Comparison of ENCODE assay signal across 25 cellular contexts in genomic region chr9:124346347-124347163, GRCh38.
DNase-seq lines count a peak whose midpoint lies in the region; ATAC-seq, FAIRE-seq and TF ChIP-seq lines count a peak whose summit lies in the region.
"Had no signal": no experiment of that assay in that cellular context is flagged by ENCODE, and none has a peak within 500 bp of the region (broad histone marks: within the 10 kb centered on the region; RNA-seq: fewer than 3 reads in every experiment).

No MANE protein-coding gene starts in this region.

- POLR2A ChIA-PET in K562 (lab: Yijun Ruan, JAX) = interaction anchor here (0.6 to 1.0 kb wide), 2 partner anchors 11 to 129 kb away, joined by 3 read pairs; no protein-coding TSS in a partner anchor

- H3K79me2 ChIP-seq in K562 (ENCODE audit: control insufficient read depth, insufficient read depth, low read length) = no peaks in the 10 kb centered on the region
- no peaks in the 10 kb centered on the region for H3K79me2 ChIP-seq in mesendoderm (ENCODE audit: control insufficient read depth, insufficient read depth, low read length)

- H2BK15ac ChIP-seq in mesendoderm (replicated peaks; ENCODE audit: low read depth) = no peak overlapping the region

- H3K9me3 Mint-ChIP-seq in neural crest cell = no peaks in the 10 kb centered on the region
- no peaks in the 10 kb centered on the region for H3K9me3 Mint-ChIP-seq in activated T-cell treated with anti-CD3 and anti-CD28 coated beads, Interleukin-2, amount 50 U/mL, for 4 hours
- H3K9me3 Mint-ChIP-seq: activated CD4-positive, alpha-beta memory T cell treated with anti-CD3 and anti-CD28 coated beads, Interleukin-2, amount 10 ng/mL, durations not matched to agents 7 days and 5 days; nephron; T-cell; type B pancreatic cell had no signal

- H3K79me1 ChIP-seq in mesendoderm (ENCODE audit: low read length) = no peaks in the 10 kb centered on the region

- H3K36me3 ChIP-seq in left ventricle myocardium inferior (peaks cover 62% of the 10 kb centered on the region), K562 (ENCODE audit: control insufficient read depth, insufficient read depth, low read length) (peaks cover 56% of the 10 kb centered on the region; the same call in 2 of the 3 replicates), mesendoderm (ENCODE audit: control insufficient read depth, insufficient read depth, low read length) (peaks cover 11% of the 10 kb centered on the region), suprapubic skin (peaks cover 76% of the 10 kb centered on the region)

- in situ Hi-C loops in K562 (cut with MboI) = no loop called here

- CTCF ChIA-PET in K562 (lab: Yijun Ruan, JAX; ENCODE audit: low intra/inter-chr PET ratio) = no interaction called here

- WGBS in K562 (ENCODE audit: insufficient coverage, low coverage, missing lambda C conversion rate) = 92% methylated on average over 23 of the region's 34 CpGs
- no CpG with 5 or more reads among the region's 34 CpGs for WGBS in mesendoderm (ENCODE audit: extremely low coverage, insufficient coverage, low lambda C conversion rate)
- WGBS in suprapubic skin = 87% methylated on average over 3 of the region's 34 CpGs

- H2AFZ ChIP-seq in K562 (ENCODE audit: low read depth, low read length) = no peak overlapping the region
- H2AFZ ChIP-seq: PC-9 had no signal

- no peak overlapping the region for H4K5ac ChIP-seq in mesendoderm (ENCODE audit: low read length)

- TF ChIP-seq RAD21 in K562 (CRISPR knock-in tag; conservative IDR thresholded peaks at IDR 0.05 in 1 of 2, IDR thresholded peaks at IDR 0.05 in 1 of 2) = no peak

- H3K18ac ChIP-seq in mesendoderm (ENCODE audit: low read length) = no peak overlapping the region

- intact Hi-C loops in left ventricle myocardium inferior (cut with micrococcal nuclease) = no loop called here
- intact Hi-C loops in cardiac septum (cut with DNase I) = no loop called here
- intact Hi-C loops in K562 (cut with micrococcal nuclease) = no loop called here

- no peak overlapping the region for H3K56ac ChIP-seq in mesendoderm (ENCODE audit: low read length)

- H3K27ac Mint-ChIP-seq in neural crest cell (ENCODE audit: unreplicated experiment) = no peak overlapping the region
- H3K27ac Mint-ChIP-seq: activated CD4-positive, alpha-beta memory T cell treated with anti-CD3 and anti-CD28 coated beads, Interleukin-2, amount 10 ng/mL, durations not matched to agents 7 days and 5 days; nephron; T-cell; type B pancreatic cell had no signal

- H2BK120ac ChIP-seq in mesendoderm (ENCODE audit: low read depth, low read length) = no peak overlapping the region

- TF ChIP-seq CTCF in left ventricle myocardium inferior (IDR thresholded peaks at IDR 0.05; ENCODE audit: borderline replicate concordance) (no peak), K562 (IDR thresholded peaks at IDR 0.05 in 2 of 3, conservative IDR thresholded peaks at IDR 0.05 in 1 of 3; ENCODE audit: insufficient read depth in 2 of 3, low read depth in 1 of 3, low read length in 3 of 3) (no peak), neural crest cell (conservative IDR thresholded peaks at IDR 0.05) (no peak), suprapubic skin (IDR thresholded peaks at IDR 0.05) (no peak)

- no peaks in the 10 kb centered on the region for H3K27me3 ChIP-seq in left ventricle myocardium inferior (ENCODE audit: low read depth)
- no peaks in the 10 kb centered on the region for H3K27me3 ChIP-seq in K562 (ENCODE audit: control insufficient read depth in 2 of 2, insufficient read depth in 2 of 2, low read length in 2 of 2)
- H3K27me3 ChIP-seq in mesendoderm (ENCODE audit: insufficient read depth, low read length, poor library complexity) = no peaks in the 10 kb centered on the region
- H3K27me3 ChIP-seq in suprapubic skin = no peaks in the 10 kb centered on the region
- H3K27me3 ChIP-seq: SJCRH30 had no signal

- H3K4me2 ChIP-seq in K562 (ENCODE audit: insufficient read depth, low read length) = no peak overlapping the region
- no peak overlapping the region for H3K4me2 ChIP-seq in mesendoderm (ENCODE audit: low read length)
- H3K4me2 ChIP-seq: A549, PC-9 had no signal

- no peak overlapping the region for H4K8ac ChIP-seq in mesendoderm (ENCODE audit: low read depth, low read length)

- H3K9me3 ChIP-seq in left ventricle myocardium inferior (replicated peaks) (no peaks in the 10 kb centered on the region), K562 (replicated peaks; ENCODE audit: control insufficient read depth, insufficient read depth, low read depth, low read length) (no peaks in the 10 kb centered on the region), suprapubic skin (no peaks in the 10 kb centered on the region)
- H3K9me3 ChIP-seq: A549, SJCRH30 had no signal

- H3K36me3 Mint-ChIP-seq in neural crest cell (ENCODE audit: low read depth) = peaks cover 11% of the 10 kb centered on the region
- H3K36me3 Mint-ChIP-seq in activated T-cell treated with anti-CD3 and anti-CD28 coated beads, Interleukin-2, amount 50 U/mL, for 4 hours (ENCODE audit: insufficient read depth) = peaks cover 10% of the 10 kb centered on the region
- H3K36me3 Mint-ChIP-seq: type B pancreatic cell had no signal

- FAIRE-seq in K562 (lab: Jason Lieb, UNC) = no peak
- FAIRE-seq: A549, TTC549 had no signal

- H2AK5ac ChIP-seq in mesendoderm (ENCODE audit: low read length) = no peak overlapping the region

- no peak; the same call in 2 of the 3 replicates for ATAC-seq in K562
- ATAC-seq in activated T-cell treated with anti-CD3 and anti-CD28 coated beads, Interleukin-2, amount 50 U/mL, for 4 hours = no peak

- H3K9ac ChIP-seq in K562 (ENCODE audit: insufficient read depth in 1 of 2, low read depth in 2 of 2, low read length in 2 of 2) = 0 out of 4 replicates have a peak overlapping the region, but pooled peaks of 1 of the 2 experiments have one; percentile 48
- no peak overlapping the region for H3K9ac ChIP-seq in mesendoderm (ENCODE audit: low read length)

- H3K4me1 Mint-ChIP-seq in neural crest cell = peaks cover 37% of the 10 kb centered on the region
- no peaks in the 10 kb centered on the region for H3K4me1 Mint-ChIP-seq in activated T-cell treated with anti-CD3 and anti-CD28 coated beads, Interleukin-2, amount 50 U/mL, for 4 hours (ENCODE audit: low read depth)
- H3K4me1 Mint-ChIP-seq: activated CD4-positive, alpha-beta memory T cell treated with anti-CD3 and anti-CD28 coated beads, Interleukin-2, amount 10 ng/mL, durations not matched to agents 7 days and 5 days; T-cell had no signal

- H2BK5ac ChIP-seq in mesendoderm (ENCODE audit: low read length) = no peak overlapping the region

- no peaks in the 10 kb centered on the region for H3K27me3 Mint-ChIP-seq in neural crest cell (ENCODE audit: low read depth)
- H3K27me3 Mint-ChIP-seq in activated T-cell treated with anti-CD3 and anti-CD28 coated beads, Interleukin-2, amount 50 U/mL, for 4 hours (ENCODE audit: low read depth) = no peaks in the 10 kb centered on the region
- H3K27me3 Mint-ChIP-seq: activated CD4-positive, alpha-beta memory T cell treated with anti-CD3 and anti-CD28 coated beads, Interleukin-2, amount 10 ng/mL, durations not matched to agents 7 days and 5 days; T-cell; type B pancreatic cell had no signal

- peak overlapping the region; percentile 15 for H3K4me3 Mint-ChIP-seq in neural crest cell
- no peak overlapping the region for H3K4me3 Mint-ChIP-seq in activated T-cell treated with anti-CD3 and anti-CD28 coated beads, Interleukin-2, amount 50 U/mL, for 4 hours
- H3K4me3 Mint-ChIP-seq: activated CD4-positive, alpha-beta memory T cell treated with anti-CD3 and anti-CD28 coated beads, Interleukin-2, amount 10 ng/mL, durations not matched to agents 7 days and 5 days; nephron; T-cell; type B pancreatic cell had no signal

- H3K9me1 ChIP-seq in K562 (ENCODE audit: control insufficient read depth, insufficient read depth, low read length) = peaks cover 3% of the 10 kb centered on the region

- H3K4ac ChIP-seq in mesendoderm (ENCODE audit: low read depth, low read length) = no peak overlapping the region

- H3K4me1 ChIP-seq in left ventricle myocardium inferior (peaks cover 18% of the 10 kb centered on the region), K562 (replicated peaks in 1 of 2; ENCODE audit: control insufficient read depth in 2 of 2, insufficient read depth in 2 of 2, low read length in 2 of 2) (peaks cover 0 to 36% of the 10 kb centered on the region in 2 experiments; a peak in 3 of 5 replicates), mesendoderm (ENCODE audit: control insufficient read depth, low read depth, low read length) (no peaks in the 10 kb centered on the region), suprapubic skin (peaks cover 16% of the 10 kb centered on the region)

- peak; percentile 12 for DNase-seq in left ventricle myocardium inferior
- no peak for DNase-seq in cardiac septum (ENCODE audit: low spot score)
- DNase-seq in K562 (ENCODE audit: extremely low read depth in 1 of 4, low spot score in 3 of 4) = no peak
- DNase-seq in neural crest cell (ENCODE audit: low read depth, low spot score) = no peak
- DNase-seq in mesendoderm = no peak
- no peak for DNase-seq in suprapubic skin (ENCODE audit: low spot score in 2 of 2)
- DNase-seq in activated T-cell treated with anti-CD3 and anti-CD28 coated beads, Interleukin-2, amount 50 U/mL, for 4 hours = no peak
- no peak for DNase-seq in NCI-H446 treated with DMSO at 0.1 percent for 48 hours (lab: John Stamatoyannopoulos, UW)
- DNase-seq: activated CD4-positive, alpha-beta memory T cell treated with anti-CD3 and anti-CD28 coated beads, Interleukin-2, amount 10 ng/mL, durations not matched to agents 7 days and 5 days; activated CD4-positive, CD25-positive, alpha-beta regulatory T cell treated with anti-CD3 and anti-CD28 coated beads, Interleukin-2, amount 50 U/mL, for 72 hours; activated effector memory CD4-positive, alpha-beta T cell treated with anti-CD3 and anti-CD28 coated beads, Interleukin-2, amount 50 U/mL, for 16 hours; activated T-cell treated with anti-CD3 and anti-CD28 coated beads for 4 hours; cerebellar nuclear complex; GF-D8; NCI-H1048; NCI-H1930; NCI-H446; PC-9; SJCRH30; T-cell had no signal

- TF ChIP-seq EP300 in K562 (IDR thresholded peaks at IDR 0.05; ENCODE audit: low read length) (no peak), suprapubic skin (IDR thresholded peaks at IDR 0.05) (no peak)

- TF ChIP-seq POLR2A in K562 (conservative IDR thresholded peaks at IDR 0.05) (no peak), suprapubic skin (IDR thresholded peaks at IDR 0.05) (no peak)

- BruUV-seq in K562 (replicated peaks; lab: Mats Ljungman, UMichigan) = no TSS peak

- H4K20me1 ChIP-seq in K562 (replicated peaks; ENCODE audit: control insufficient read depth, insufficient read depth, low read length) = peaks cover 4% of the 10 kb centered on the region; the same call in 1 of the 2 replicates

- H3K4me3 ChIP-seq in left ventricle myocardium inferior (no peak overlapping the region), K562 (no peak overlapping the region), mesendoderm (ENCODE audit: low read length) (no peak overlapping the region), suprapubic skin (no peak overlapping the region)
- H3K4me3 ChIP-seq: A549, PC-9, SJCRH30 had no signal

- no peak overlapping the region for H3K23ac ChIP-seq in mesendoderm (ENCODE audit: low read length)

- H3K27ac ChIP-seq in left ventricle myocardium inferior (replicated peaks) (no peak overlapping the region), K562 (ENCODE audit: extremely low read depth, low read depth, low read length) (no peak overlapping the region), mesendoderm (ENCODE audit: low read depth, low read length) (no peak overlapping the region), suprapubic skin (no peak overlapping the region)
- H3K27ac ChIP-seq: A549, epithelial cell of prostate, PC-9, SJCRH30 had no signal
